20 cellular contexts compared by ENCODE assay signal in genomic region chr17:48970865-48971687, GRCh38. TPM values are rescaled to one million over a fixed set of nuclear protein-coding genes. Genes with fewer than 3 reads are reported as not detected.
DNase-seq lines count a peak whose midpoint lies in the region; ATAC-seq and TF ChIP-seq lines count a peak whose summit lies in the region.
"Had no signal": no experiment of that assay in that cellular context is flagged by ENCODE, and none has a peak within 500 bp of the region (broad histone marks: within the 10 kb centered on the region; RNA-seq: fewer than 3 reads in every experiment).

No MANE protein-coding gene starts in this region.

- TF ChIP-seq POLR2A in prostate gland (IDR thresholded peaks at IDR 0.05): no peak

- POLR2A ChIA-PET in AG04450 (lab: Yijun Ruan, JAX): interaction anchor here (1.0 to 2.5 kb wide), 3 partner anchors 9 to 26 kb away, joined by 3 to 18 read pairs (median 5); partner anchors contain the start of gene SNF8
- POLR2A ChIA-PET in activated CD8-positive, alpha-beta T cell treated with anti-CD3 and anti-CD28 coated beads, Interleukin-2, amount 10 ng/mL, durations not matched to agents 7 days and 5 days (lab: Charles Lee): interaction anchor here (0.6 kb wide), 1 partner anchor 69 kb away, joined by 3 read pairs; no protein-coding TSS in a partner anchor

- DNase-seq in AG04450 (ENCODE audit: low read depth, low spot score): no peak
- peak; percentile 82 for DNase-seq in NCI-H82 (lab: John Stamatoyannopoulos, UW)
- DNase-seq in chondrocyte (ENCODE audit: low spot score): peak; percentile 51
- peak; percentile 21 for DNase-seq in nephron progenitor cell
- DNase-seq in COLO829 (ENCODE audit: low spot score): no peak
- DNase-seq in activated CD4-positive, alpha-beta T cell treated with anti-CD3 and anti-CD28 coated beads for 48 hours: no peak
- DNase-seq in prostate gland (ENCODE audit: low spot score): no peak
- no peak for DNase-seq in activated CD8-positive, alpha-beta T cell treated with anti-CD3 and anti-CD28 coated beads, Interleukin-2, amount 10 ng/mL, durations not matched to agents 7 days and 5 days
- DNase-seq: activated CD4-positive, CD25-positive, alpha-beta regulatory T cell treated with anti-CD3 and anti-CD28 coated beads, Interleukin-2, amount 50 U/mL, for 72 hours; activated CD8-positive, alpha-beta memory T cell treated with anti-CD3 and anti-CD28 coated beads, Interleukin-2, amount 10 ng/mL, durations not matched to agents 7 days and 5 days; activated naive CD8-positive, alpha-beta T cell treated with anti-CD3 and anti-CD28 coated beads for 36 hours; CD4-positive, CD25-positive, alpha-beta regulatory T cell; Karpas-422 had no signal

- H3K27ac Mint-ChIP-seq in chondrocyte (ENCODE audit: unreplicated experiment): peak overlapping the region; percentile 92
- H3K27ac Mint-ChIP-seq in nephron progenitor cell: peak overlapping the region; percentile 95
- H3K27ac Mint-ChIP-seq in activated CD8-positive, alpha-beta T cell treated with anti-CD3 and anti-CD28 coated beads, Interleukin-2, amount 10 ng/mL, durations not matched to agents 7 days and 5 days: no peak overlapping the region
- H3K27ac Mint-ChIP-seq: activated CD8-positive, alpha-beta memory T cell treated with anti-CD3 and anti-CD28 coated beads, Interleukin-2, amount 10 ng/mL, durations not matched to agents 7 days and 5 days; activated naive CD8-positive, alpha-beta T cell treated with anti-CD3 and anti-CD28 coated beads for 36 hours; activated T-helper 1 cell treated with anti-CD3 and anti-CD28 coated beads, Interleukin-12 subunit alpha, Interleukin-12 subunit beta, Interleukin-2, Interleukin-4 antibody, amounts not matched to agents 30 ng/mL and 10 ng/mL and 1 ng/mL, durations not matched to agents 14 hours and 24 hours and 36 hours; CD4-positive, CD25-positive, alpha-beta regulatory T cell had no signal

- CTCF ChIA-PET in AG04450 (lab: Charles Lee): no interaction called here
- CTCF ChIA-PET in activated CD8-positive, alpha-beta T cell treated with anti-CD3 and anti-CD28 coated beads, Interleukin-2, amount 10 ng/mL, durations not matched to agents 7 days and 5 days (lab: Charles Lee): interaction anchor here (2.2 kb wide), 1 partner anchor 61 kb away, joined by 6 read pairs; no protein-coding TSS in a partner anchor

- WGBS in prostate gland: 77% methylated on average over 12 of the region's 12 CpGs

- H3K27me3 Mint-ChIP-seq in chondrocyte (ENCODE audit: low read depth) (no peaks in the 10 kb centered on the region), nephron progenitor cell (ENCODE audit: low read depth, poor library complexity) (peaks cover 3% of the 10 kb centered on the region)
- H3K27me3 Mint-ChIP-seq in activated CD8-positive, alpha-beta T cell treated with anti-CD3 and anti-CD28 coated beads, Interleukin-2, amount 10 ng/mL, durations not matched to agents 7 days and 5 days (ENCODE audit: low read depth): peaks cover 14% of the 10 kb centered on the region

- intact Hi-C loops in prostate gland (cut with DNase I): no loop called here

- H3K4me3 Mint-ChIP-seq in chondrocyte (ENCODE audit: unreplicated experiment): no peak overlapping the region
- H3K4me3 Mint-ChIP-seq in nephron progenitor cell: no peak overlapping the region
- H3K4me3 Mint-ChIP-seq in activated CD8-positive, alpha-beta T cell treated with anti-CD3 and anti-CD28 coated beads, Interleukin-2, amount 10 ng/mL, durations not matched to agents 7 days and 5 days: no peak overlapping the region
- H3K4me3 Mint-ChIP-seq: activated CD8-positive, alpha-beta memory T cell treated with anti-CD3 and anti-CD28 coated beads, Interleukin-2, amount 10 ng/mL, durations not matched to agents 7 days and 5 days; activated naive CD8-positive, alpha-beta T cell treated with anti-CD3 and anti-CD28 coated beads for 36 hours; activated T-helper 1 cell treated with anti-CD3 and anti-CD28 coated beads, Interleukin-12 subunit alpha, Interleukin-12 subunit beta, Interleukin-2, Interleukin-4 antibody, amounts not matched to agents 30 ng/mL and 10 ng/mL and 1 ng/mL, durations not matched to agents 14 hours and 24 hours and 36 hours; CD4-positive, CD25-positive, alpha-beta regulatory T cell had no signal

- TF ChIP-seq CTCF in AG04450 (IDR thresholded peaks at IDR 0.05; ENCODE audit: low read depth, low read length): no peak
- no peak for TF ChIP-seq CTCF in chondrocyte (IDR thresholded peaks at IDR 0.05)
- no peak for TF ChIP-seq CTCF in nephron progenitor cell (IDR thresholded peaks at IDR 0.05)
- TF ChIP-seq CTCF in prostate gland (IDR thresholded peaks at IDR 0.05): no peak

- H3K9me3 Mint-ChIP-seq in chondrocyte (ENCODE audit: low read depth) (no peaks in the 10 kb centered on the region), nephron progenitor cell (no peaks in the 10 kb centered on the region)
- no peaks in the 10 kb centered on the region for H3K9me3 Mint-ChIP-seq in activated CD8-positive, alpha-beta T cell treated with anti-CD3 and anti-CD28 coated beads, Interleukin-2, amount 10 ng/mL, durations not matched to agents 7 days and 5 days (ENCODE audit: insufficient read depth)
- H3K9me3 Mint-ChIP-seq: activated naive CD8-positive, alpha-beta T cell treated with anti-CD3 and anti-CD28 coated beads for 36 hours; activated T-helper 1 cell treated with anti-CD3 and anti-CD28 coated beads, Interleukin-12 subunit alpha, Interleukin-12 subunit beta, Interleukin-2, Interleukin-4 antibody, amounts not matched to agents 30 ng/mL and 10 ng/mL and 1 ng/mL, durations not matched to agents 14 hours and 24 hours and 36 hours had no signal

- H3K36me3 ChIP-seq in prostate gland: no peaks in the 10 kb centered on the region
- H3K36me3 ChIP-seq: Peyer's patch, right atrium auricular region had no signal

- H3K4me3 ChIP-seq in AG04450 (ENCODE audit: low read depth, low read length) (no peak overlapping the region), prostate gland (no peak overlapping the region)
- H3K4me3 ChIP-seq: Peyer's patch, right atrium auricular region had no signal

- H3K4me1 Mint-ChIP-seq in chondrocyte (ENCODE audit: low read depth): peaks cover 43% of the 10 kb centered on the region
- peaks cover 50% of the 10 kb centered on the region for H3K4me1 Mint-ChIP-seq in nephron progenitor cell
- H3K4me1 Mint-ChIP-seq in activated CD8-positive, alpha-beta T cell treated with anti-CD3 and anti-CD28 coated beads, Interleukin-2, amount 10 ng/mL, durations not matched to agents 7 days and 5 days (ENCODE audit: low read depth): no peaks in the 10 kb centered on the region
- H3K4me1 Mint-ChIP-seq: activated CD8-positive, alpha-beta memory T cell treated with anti-CD3 and anti-CD28 coated beads, Interleukin-2, amount 10 ng/mL, durations not matched to agents 7 days and 5 days; CD4-positive, CD25-positive, alpha-beta regulatory T cell had no signal

- H3K27me3 ChIP-seq in AG04450 (ENCODE audit: control insufficient read depth, insufficient read depth, low read length) (no peaks in the 10 kb centered on the region), prostate gland (replicated peaks; ENCODE audit: insufficient read depth) (peaks cover 8% of the 10 kb centered on the region)
- H3K27me3 ChIP-seq: Peyer's patch had no signal

- H3K36me3 Mint-ChIP-seq in chondrocyte (ENCODE audit: low read depth) (no peaks in the 10 kb centered on the region), nephron progenitor cell (ENCODE audit: low read depth) (no peaks in the 10 kb centered on the region)
- no peaks in the 10 kb centered on the region for H3K36me3 Mint-ChIP-seq in activated CD8-positive, alpha-beta T cell treated with anti-CD3 and anti-CD28 coated beads, Interleukin-2, amount 10 ng/mL, durations not matched to agents 7 days and 5 days (ENCODE audit: low read depth)
- H3K36me3 Mint-ChIP-seq: activated CD8-positive, alpha-beta memory T cell treated with anti-CD3 and anti-CD28 coated beads, Interleukin-2, amount 10 ng/mL, durations not matched to agents 7 days and 5 days; activated naive CD8-positive, alpha-beta T cell treated with anti-CD3 and anti-CD28 coated beads for 36 hours; CD4-positive, CD25-positive, alpha-beta regulatory T cell had no signal

- H3K4me1 ChIP-seq in prostate gland (replicated peaks): no peaks in the 10 kb centered on the region
- H3K4me1 ChIP-seq: Peyer's patch, right atrium auricular region had no signal

- H3K27ac ChIP-seq in AG04450 (ENCODE audit: low read depth, low read length) (peak overlapping the region; percentile 96), prostate gland (no peak overlapping the region)
- H3K27ac ChIP-seq: Peyer's patch, right atrium auricular region had no signal

- no peaks in the 10 kb centered on the region for H3K9me3 ChIP-seq in AG04450 (ENCODE audit: control insufficient read depth, insufficient read depth, low read length)
- H3K9me3 ChIP-seq in prostate gland: no peaks in the 10 kb centered on the region
- H3K9me3 ChIP-seq: Peyer's patch, right atrium auricular region had no signal

- no peak for ATAC-seq in activated CD8-positive, alpha-beta T cell treated with anti-CD3 and anti-CD28 coated beads, Interleukin-2, amount 10 ng/mL, durations not matched to agents 7 days and 5 days
- ATAC-seq: activated CD8-positive, alpha-beta memory T cell treated with anti-CD3 and anti-CD28 coated beads, Interleukin-2, amount 10 ng/mL, durations not matched to agents 7 days and 5 days had no signal

RNA-seq across cellular contexts. Expression of gene GIP, which starts 2.7 kb away (rescaled TPM):
- polyA plus RNA-seq in AG04450 (2011; rRNA removed): 0.25 and 0.38 TPM in 2 replicates
- polyA minus RNA-seq in AG04450 (2011; rRNA and poly(A)+ RNA removed): not detected in 2 replicates
- total RNA-seq in chondrocyte: not detected in 3 replicates
- total RNA-seq in prostate gland: not detected
- not detected for total RNA-seq in activated CD8-positive, alpha-beta T cell treated with anti-CD3 and anti-CD28 coated beads, Interleukin-2, amount 10 ng/mL, durations not matched to agents 7 days and 5 days
- total RNA-seq: activated CD8-positive, alpha-beta memory T cell treated with anti-CD3 and anti-CD28 coated beads, Interleukin-2, amount 10 ng/mL, durations not matched to agents 7 days and 5 days; activated naive CD8-positive, alpha-beta T cell treated with anti-CD3 and anti-CD28 coated beads for 36 hours; activated T-helper 1 cell treated with anti-CD3 and anti-CD28 coated beads, Interleukin-12 subunit alpha, Interleukin-12 subunit beta, Interleukin-2, Interleukin-4 antibody, amounts not matched to agents 30 ng/mL and 10 ng/mL and 1 ng/mL, durations not matched to agents 14 hours and 24 hours and 36 hours; CD4-positive, CD25-positive, alpha-beta regulatory T cell; fibroblast of lung; liver; omental fat pad; Peyer's patch; right atrium auricular region; temporal lobe had no signal
- polyA plus RNA-seq: CD4-positive, CD25-positive, alpha-beta regulatory T cell; fibroblast of lung; liver had no signal

RNA-seq across cellular contexts. Expression of gene IGF2BP1, which starts 26.1 kb away (rescaled TPM):
- polyA plus RNA-seq in AG04450 (2011; rRNA removed): 9.9 and 11.7 TPM in 2 replicates
- polyA minus RNA-seq in AG04450 (2011; rRNA and poly(A)+ RNA removed): 26.8 and 29.3 TPM in 2 replicates
- total RNA-seq in chondrocyte: 47.1 to 60.0 TPM (median 57.6 TPM) in 3 replicates
- total RNA-seq in prostate gland: 10 to 100 TPM in 1 of 2 donors, not detected in 1; 10.9 TPM
- total RNA-seq in activated CD8-positive, alpha-beta T cell treated with anti-CD3 and anti-CD28 coated beads, Interleukin-2, amount 10 ng/mL, durations not matched to agents 7 days and 5 days: not detected
- total RNA-seq: activated CD8-positive, alpha-beta memory T cell treated with anti-CD3 and anti-CD28 coated beads, Interleukin-2, amount 10 ng/mL, durations not matched to agents 7 days and 5 days; activated T-helper 1 cell treated with anti-CD3 and anti-CD28 coated beads, Interleukin-12 subunit alpha, Interleukin-12 subunit beta, Interleukin-2, Interleukin-4 antibody, amounts not matched to agents 30 ng/mL and 10 ng/mL and 1 ng/mL, durations not matched to agents 14 hours and 24 hours and 36 hours; CD4-positive, CD25-positive, alpha-beta regulatory T cell; right atrium auricular region had no signal
- polyA plus RNA-seq: CD4-positive, CD25-positive, alpha-beta regulatory T cell; liver had no signal

RNA-seq across cellular contexts. Expression of gene SNF8, which starts 26.4 kb away (rescaled TPM):
- polyA plus RNA-seq in AG04450 (2011; rRNA removed): 116 and 119 TPM in 2 replicates
- 104 and 105 TPM in 2 replicates for polyA minus RNA-seq in AG04450 (2011; rRNA and poly(A)+ RNA removed)
- total RNA-seq in chondrocyte (123 to 147 TPM (median 126 TPM) in 3 replicates), prostate gland (100 to 1,000 TPM in 1 of 2 donors, 10 to 100 TPM in 1; 71.2 to 111 TPM)
- 100 to 1,000 TPM; 124 to 125 TPM for total RNA-seq in activated CD8-positive, alpha-beta T cell treated with anti-CD3 and anti-CD28 coated beads, Interleukin-2, amount 10 ng/mL, durations not matched to agents 7 days and 5 days

Comparison
In these comparisons a context has a peak if more than half of its experiments do, and no peak if none do; other contexts are left out.
1. DNase-seq: peak in NCI-H82 (single experiment), chondrocyte (single experiment) and nephron progenitor cell (single experiment); none in AG04450 (single experiment), COLO829 (single experiment), activated CD4-positive, alpha-beta T cell treated with anti-CD3 and anti-CD28 coated beads for 48 hours (single experiment), prostate gland (single experiment) and activated CD8-positive, alpha-beta T cell treated with anti-CD3 and anti-CD28 coated beads, Interleukin-2, amount 10 ng/mL, durations not matched to agents 7 days and 5 days (single experiment).